In genomic region chr6:88114838-88115237, GRCh38 we compare ENCODE assay signal across 28 cellular contexts. TPM values are rescaled to one million over a fixed set of nuclear protein-coding genes. Genes with fewer than 3 reads are reported as not detected.
"Had no signal": no experiment of that assay in that cellular context is flagged by ENCODE, and none has a peak within 500 bp of the region (broad histone marks: within the 10 kb centered on the region; RNA-seq: fewer than 3 reads in every experiment).

No MANE protein-coding gene starts in this region.

- H3K4me3 Mint-ChIP-seq: activated CD4-positive, alpha-beta T cell treated with anti-CD3 and anti-CD28 coated beads, Interleukin-2, amount 10 ng/mL, durations not matched to agents 7 days and 5 days; activated CD8-positive, alpha-beta T cell treated with anti-CD3 and anti-CD28 coated beads for 36 hours; activated naive CD4-positive, alpha-beta T cell treated with anti-CD3 and anti-CD28 coated beads, Interleukin-2, amount 50 U/mL, for 24 hours; activated T-helper 1 cell treated with anti-CD3 and anti-CD28 coated beads, Interleukin-12 subunit alpha, Interleukin-12 subunit beta, Interleukin-2, Interleukin-4 antibody, amounts not matched to agents 30 ng/mL and 10 ng/mL and 1 ng/mL, durations not matched to agents 14 hours and 24 hours and 36 hours; immature natural killer cell; natural killer cell; T-helper 2 cell treated with Interferon-gamma antibody and Interleukin-4, amounts not matched to agents 5 μg/mL and 100 μg/mL, for 36 hours had no signal

- H3K36me3 ChIP-seq: cardiac muscle cell, left lung, thoracic aorta, upper lobe of right lung had no signal

- H3K27me3 ChIP-seq: body of pancreas, cardiac muscle cell, left lung, upper lobe of right lung had no signal

- H3K4me1 Mint-ChIP-seq: activated CD4-positive, alpha-beta T cell treated with anti-CD3 and anti-CD28 coated beads, Interleukin-2, amount 10 ng/mL, durations not matched to agents 7 days and 5 days; activated naive CD4-positive, alpha-beta T cell treated with anti-CD3 and anti-CD28 coated beads, Interleukin-2, amount 50 U/mL, for 24 hours; immature natural killer cell; natural killer cell had no signal

- H3K27ac ChIP-seq: body of pancreas, cardiac muscle cell, left lung, thoracic aorta, upper lobe of right lung, VCaP had no signal

- H3K9me3 ChIP-seq: body of pancreas, left lung, thoracic aorta, upper lobe of right lung had no signal

- H3K9me3 Mint-ChIP-seq: activated CD4-positive, alpha-beta T cell treated with anti-CD3 and anti-CD28 coated beads, Interleukin-2, amount 10 ng/mL, durations not matched to agents 7 days and 5 days; activated CD8-positive, alpha-beta T cell treated with anti-CD3 and anti-CD28 coated beads for 36 hours; activated naive CD4-positive, alpha-beta T cell treated with anti-CD3 and anti-CD28 coated beads, Interleukin-2, amount 50 U/mL, for 24 hours; activated T-helper 1 cell treated with anti-CD3 and anti-CD28 coated beads, Interleukin-12 subunit alpha, Interleukin-12 subunit beta, Interleukin-2, Interleukin-4 antibody, amounts not matched to agents 30 ng/mL and 10 ng/mL and 1 ng/mL, durations not matched to agents 14 hours and 24 hours and 36 hours; T-helper 2 cell treated with Interferon-gamma antibody and Interleukin-4, amounts not matched to agents 5 μg/mL and 100 μg/mL, for 36 hours had no signal

- H3K27me3 Mint-ChIP-seq: activated CD4-positive, alpha-beta T cell treated with anti-CD3 and anti-CD28 coated beads, Interleukin-2, amount 10 ng/mL, durations not matched to agents 7 days and 5 days had no signal

- H3K4me1 ChIP-seq: body of pancreas, left lung, upper lobe of right lung had no signal

- H3K27ac Mint-ChIP-seq: activated CD4-positive, alpha-beta T cell treated with anti-CD3 and anti-CD28 coated beads, Interleukin-2, amount 10 ng/mL, durations not matched to agents 7 days and 5 days; activated CD8-positive, alpha-beta T cell treated with anti-CD3 and anti-CD28 coated beads for 36 hours; activated naive CD4-positive, alpha-beta T cell treated with anti-CD3 and anti-CD28 coated beads, Interleukin-2, amount 50 U/mL, for 24 hours; activated T-helper 1 cell treated with anti-CD3 and anti-CD28 coated beads, Interleukin-12 subunit alpha, Interleukin-12 subunit beta, Interleukin-2, Interleukin-4 antibody, amounts not matched to agents 30 ng/mL and 10 ng/mL and 1 ng/mL, durations not matched to agents 14 hours and 24 hours and 36 hours; immature natural killer cell; natural killer cell; T-helper 2 cell treated with Interferon-gamma antibody and Interleukin-4, amounts not matched to agents 5 μg/mL and 100 μg/mL, for 36 hours had no signal

- H3K4me2 ChIP-seq: smooth muscle cell had no signal

- H3K36me3 Mint-ChIP-seq: activated naive CD4-positive, alpha-beta T cell treated with anti-CD3 and anti-CD28 coated beads, Interleukin-2, amount 50 U/mL, for 24 hours; immature natural killer cell; natural killer cell had no signal

- DNase-seq: activated CD4-positive, alpha-beta T cell treated with anti-CD3 and anti-CD28 coated beads, Interleukin-2, amount 10 ng/mL, durations not matched to agents 7 days and 5 days; activated CD4-positive, CD25-positive, alpha-beta regulatory T cell treated with anti-CD3 and anti-CD28 coated beads, Interleukin-2, amount 50 U/mL, for 72 hours; activated CD8-positive, alpha-beta T cell treated with anti-CD3 and anti-CD28 coated beads for 36 hours; activated gamma-delta T cell treated with Interleukin-2 at 50 U/mL for 16 hours; anterior cingulate cortex; body of pancreas; effector CD4-positive, alpha-beta T cell; erythroblast; foreskin fibroblast; immature natural killer cell; left lung; natural killer cell; stimulated activated CD4-positive, alpha-beta T cell treated with anti-CD3 and anti-CD28 coated beads, Interleukin-15, amount 100 ng/mL, for 24 hours; stimulated activated naive CD4-positive, alpha-beta T cell treated with Interleukin-2 at 50 U/mL for 16 hours; upper lobe of right lung had no signal

- ATAC-seq: activated CD8-positive, alpha-beta T cell treated with anti-CD3 and anti-CD28 coated beads for 36 hours; body of pancreas; left lung; natural killer cell; sciatic nerve; upper lobe of right lung had no signal

- H3K4me3 ChIP-seq: body of pancreas, cardiac muscle cell, left lung, lung, smooth muscle cell, thoracic aorta, upper lobe of right lung had no signal

RNA-seq across cellular contexts. Expression of gene CNR1, which starts 51.3 kb away (rescaled TPM):
- total RNA-seq: activated CD4-positive, alpha-beta T cell treated with anti-CD3 and anti-CD28 coated beads, Interleukin-2, amount 10 ng/mL, durations not matched to agents 7 days and 5 days; activated CD8-positive, alpha-beta T cell treated with anti-CD3 and anti-CD28 coated beads for 36 hours; activated T-helper 1 cell treated with anti-CD3 and anti-CD28 coated beads, Interleukin-12 subunit alpha, Interleukin-12 subunit beta, Interleukin-2, Interleukin-4 antibody, amounts not matched to agents 30 ng/mL and 10 ng/mL and 1 ng/mL, durations not matched to agents 14 hours and 24 hours and 36 hours; chondrocyte; fibroblast of lung; glomerular endothelial cell; natural killer cell; osteoblast; smooth muscle cell had no signal
- polyA plus RNA-seq: fibroblast of lung, immature natural killer cell, smooth muscle cell had no signal
